Comparison of ENCODE assay signal across 28 cellular contexts in the genomic region with DNA sequence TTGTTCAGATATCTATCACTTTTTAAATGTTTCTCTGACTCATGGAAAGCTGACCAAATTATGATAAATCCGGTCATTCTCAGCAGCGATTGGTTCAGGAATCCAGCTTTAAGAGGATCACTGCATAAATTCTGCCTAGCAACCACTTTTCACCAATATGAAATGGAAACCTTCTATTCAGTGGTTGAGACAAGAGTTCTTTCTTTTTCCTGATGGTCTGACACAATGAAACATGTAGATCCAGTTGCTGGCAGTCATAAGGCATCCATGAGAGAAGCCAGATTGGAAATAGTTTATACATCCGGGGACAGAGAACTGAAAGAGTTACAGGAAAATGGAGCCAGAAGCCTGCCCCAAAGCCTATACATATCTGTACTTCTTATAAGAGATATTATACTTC. TPM values are rescaled to one million over a fixed set of nuclear protein-coding genes. Genes with fewer than 3 reads are reported as not detected.
"Had no signal": no experiment of that assay in that cellular context is flagged by ENCODE, and none has a peak within 500 bp of the region (broad histone marks: within the 10 kb centered on the region; RNA-seq: fewer than 3 reads in every experiment).

No MANE protein-coding gene starts in this region.

- ATAC-seq: body of pancreas, T-cell had no signal

- H3K9me3 ChIP-seq: ascending aorta, body of pancreas, Peyer's patch, SJSA1 had no signal

- H3K4me3 ChIP-seq: ascending aorta, body of pancreas, cardiac muscle cell, Peyer's patch, SJSA1 had no signal

- H3K36me3 ChIP-seq: ascending aorta, cardiac muscle cell, Peyer's patch, SJSA1 had no signal

- H3K27ac ChIP-seq: ascending aorta, body of pancreas, cardiac muscle cell, Peyer's patch, SJSA1, VCaP had no signal

- H3K27me3 ChIP-seq: ascending aorta, body of pancreas, cardiac muscle cell, Peyer's patch, SJSA1 had no signal

- H3K4me1 ChIP-seq: ascending aorta, body of pancreas, Peyer's patch, SJSA1 had no signal

- FAIRE-seq: colon had no signal

- DNase-seq: activated CD4-positive, alpha-beta memory T cell treated with anti-CD3 and anti-CD28 coated beads for 36 hours; activated CD4-positive, alpha-beta T cell treated with anti-CD3 and anti-CD28 coated beads, Interleukin-2, amount 10 ng/mL, durations not matched to agents 7 days and 5 days; activated CD4-positive, CD25-positive, alpha-beta regulatory T cell; activated CD8-positive, alpha-beta memory T cell treated with anti-CD3 and anti-CD28 coated beads for 24 hours; activated effector memory CD4-positive, alpha-beta T cell treated with Interleukin-2 at 50 U/mL for 16 hours; activated naive CD4-positive, alpha-beta T cell; activated T-cell treated with anti-CD3 and anti-CD28 coated beads, Interleukin-2, amount 50 U/mL, for 48 hours; amniotic stem cell; body of pancreas; Kasumi-1; KBM-7; NCI-H1048; NCI-H146; NCI-H2029; NCI-H2107; NCI-H2171 treated with DMSO at 0.1 percent for 48 hours; NCI-H345; NCI-H510A; NCI-H69; NK-92 treated with Interleukin-12 subunit alpha and Interleukin-12 subunit beta, amount 100 ng/mL, for 24 hours; Peyer's patch; SHP77; T-cell had no signal

RNA-seq across cellular contexts. Expression of a gene that starts 27.2 kb away (rescaled TPM):
- total RNA-seq: activated CD4-positive, alpha-beta memory T cell treated with anti-CD3 and anti-CD28 coated beads for 36 hours; activated CD4-positive, alpha-beta T cell treated with anti-CD3 and anti-CD28 coated beads, Interleukin-2, amount 10 ng/mL, durations not matched to agents 7 days and 5 days; ascending aorta; SJSA1; T-cell had no signal
